ENCODE assay signal across 20 cellular contexts in the genomic region with DNA sequence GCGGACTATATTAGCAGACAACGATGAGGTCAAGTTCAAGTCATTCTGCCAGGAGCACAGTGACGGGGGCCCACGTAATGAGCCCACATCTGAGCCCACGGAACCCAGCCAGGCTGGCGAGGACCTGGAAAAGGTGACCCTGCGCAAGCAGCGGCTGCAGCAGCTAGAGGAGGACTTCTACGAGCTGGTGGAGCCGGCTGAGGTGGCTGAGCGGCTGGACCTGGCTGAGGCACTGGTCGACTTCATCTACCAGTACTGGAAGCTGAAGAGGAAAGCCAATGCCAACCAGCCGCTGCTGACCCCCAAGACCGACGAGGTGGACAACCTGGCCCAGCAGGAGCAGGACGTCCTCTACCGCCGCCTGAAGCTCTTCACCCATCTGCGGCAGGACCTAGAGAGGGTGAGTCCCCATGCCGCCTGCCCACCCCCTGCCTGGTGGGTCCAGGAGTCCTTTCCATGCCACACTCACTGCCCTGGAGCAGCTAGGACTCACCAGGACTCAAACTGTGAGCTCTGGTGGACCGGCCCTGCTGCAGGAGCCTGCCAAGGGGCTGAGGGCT.
"Had no signal": no experiment of that assay in that cellular context is flagged by ENCODE, and none has a peak within 500 bp of the region (broad histone marks: within the 10 kb centered on the region; RNA-seq: fewer than 3 reads in every experiment).

No MANE protein-coding gene starts in this region.

- H3K9ac ChIP-seq: parathyroid adenoma had no signal

- H3K27me3 ChIP-seq: dorsolateral prefrontal cortex, gastrocnemius medialis, heart right ventricle, neutrophil, sigmoid colon, tibial nerve had no signal

- H3K9me3 Mint-ChIP-seq: activated CD4-positive, alpha-beta memory T cell treated with anti-CD3 and anti-CD28 coated beads, Interleukin-2, amount 10 ng/mL, durations not matched to agents 7 days and 5 days; activated naive CD8-positive, alpha-beta T cell treated with anti-CD3 and anti-CD28 coated beads for 36 hours; activated T-helper 1 cell treated with anti-CD3 and anti-CD28 coated beads, Interleukin-12 subunit alpha, Interleukin-12 subunit beta, Interleukin-2, Interleukin-4 antibody, amounts not matched to agents 30 ng/mL and 10 ng/mL and 1 ng/mL, durations not matched to agents 14 hours and 24 hours and 36 hours; T-helper 1 cell treated with Interleukin-12 subunit alpha and Interleukin-12 subunit beta and Interleukin-4 antibody, amounts not matched to agents 30 μg/mL and 1 μg/mL, for 36 hours had no signal

- H3K27ac Mint-ChIP-seq: activated CD4-positive, alpha-beta memory T cell treated with anti-CD3 and anti-CD28 coated beads, Interleukin-2, amount 10 ng/mL, durations not matched to agents 7 days and 5 days; activated T-helper 1 cell treated with anti-CD3 and anti-CD28 coated beads, Interleukin-12 subunit alpha, Interleukin-12 subunit beta, Interleukin-2, Interleukin-4 antibody, amounts not matched to agents 30 ng/mL and 10 ng/mL and 1 ng/mL, durations not matched to agents 14 hours and 24 hours and 36 hours had no signal

- H3K27ac ChIP-seq: neutrophil, parathyroid adenoma, WERI-Rb-1 had no signal

- H3K9me3 ChIP-seq: gastrocnemius medialis, heart right ventricle, neutrophil, sigmoid colon, tibial nerve had no signal

- H3K27me3 Mint-ChIP-seq: activated CD4-positive, alpha-beta memory T cell treated with anti-CD3 and anti-CD28 coated beads, Interleukin-2, amount 10 ng/mL, durations not matched to agents 7 days and 5 days; activated CD4-positive, alpha-beta T cell treated with anti-CD3 and anti-CD28 coated beads for 36 hours; activated naive CD8-positive, alpha-beta T cell treated with anti-CD3 and anti-CD28 coated beads for 36 hours; naive B cell had no signal

- H3K4me3 Mint-ChIP-seq: activated CD4-positive, alpha-beta memory T cell treated with anti-CD3 and anti-CD28 coated beads, Interleukin-2, amount 10 ng/mL, durations not matched to agents 7 days and 5 days; activated CD4-positive, alpha-beta T cell treated with anti-CD3 and anti-CD28 coated beads for 36 hours; activated naive CD8-positive, alpha-beta T cell treated with anti-CD3 and anti-CD28 coated beads for 36 hours; activated T-helper 1 cell treated with anti-CD3 and anti-CD28 coated beads, Interleukin-12 subunit alpha, Interleukin-12 subunit beta, Interleukin-2, Interleukin-4 antibody, amounts not matched to agents 30 ng/mL and 10 ng/mL and 1 ng/mL, durations not matched to agents 14 hours and 24 hours and 36 hours; naive B cell; T-helper 1 cell treated with Interleukin-12 subunit alpha and Interleukin-12 subunit beta and Interleukin-4 antibody, amounts not matched to agents 30 μg/mL and 1 μg/mL, for 36 hours had no signal

- H2AFZ ChIP-seq: parathyroid adenoma had no signal

- DNase-seq: activated CD4-positive, alpha-beta memory T cell treated with anti-CD3 and anti-CD28 coated beads, Interleukin-2, amount 10 ng/mL, durations not matched to agents 7 days and 5 days; activated CD4-positive, alpha-beta T cell treated with anti-CD3 and anti-CD28 coated beads for 36 hours; activated CD8-positive, alpha-beta memory T cell treated with anti-CD3 and anti-CD28 coated beads, Interleukin-2, amount 50 U/mL, for 48 hours; activated naive CD8-positive, alpha-beta T cell treated with anti-CD3 and anti-CD28 coated beads for 36 hours; aorta; dorsolateral prefrontal cortex; erythroblast; gastrocnemius medialis; heart right ventricle; left cardiac atrium; naive B cell; sigmoid colon; stimulated activated CD4-positive, alpha-beta T cell treated with anti-CD3 and anti-CD28 coated beads, Interleukin-1b, Interleukin-23, amount 100 ng/mL, for 48 hours; substantia nigra; WERI-Rb-1 had no signal

- H3K4me3 ChIP-seq: dorsolateral prefrontal cortex, gastrocnemius medialis, heart right ventricle, sigmoid colon, tibial nerve had no signal

- ATAC-seq: activated CD4-positive, alpha-beta T cell treated with anti-CD3 and anti-CD28 coated beads for 36 hours; gastrocnemius medialis; heart right ventricle; left cardiac atrium had no signal
